1 cellular context compared by ENCODE assay signal in genomic region chr3:139302801-139303113, GRCh38.
TF ChIP-seq lines count a peak whose summit lies in the region.

No MANE protein-coding gene starts in this region.

TF ChIP-seq in SK-N-SH, 30 proteins besides CTCF, POLR2A, EP300 and RAD21 (continued from another document):
- TF ChIP-seq, protein P1, sequence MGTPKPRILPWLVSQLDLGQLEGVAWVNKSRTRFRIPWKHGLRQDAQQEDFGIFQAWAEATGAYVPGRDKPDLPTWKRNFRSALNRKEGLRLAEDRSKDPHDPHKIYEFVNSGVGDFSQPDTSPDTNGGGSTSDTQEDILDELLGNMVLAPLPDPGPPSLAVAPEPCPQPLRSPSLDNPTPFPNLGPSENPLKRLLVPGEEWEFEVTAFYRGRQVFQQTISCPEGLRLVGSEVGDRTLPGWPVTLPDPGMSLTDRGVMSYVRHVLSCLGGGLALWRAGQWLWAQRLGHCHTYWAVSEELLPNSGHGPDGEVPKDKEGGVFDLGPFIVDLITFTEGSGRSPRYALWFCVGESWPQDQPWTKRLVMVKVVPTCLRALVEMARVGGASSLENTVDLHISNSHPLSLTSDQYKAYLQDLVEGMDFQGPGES (IDR thresholded peaks at IDR 0.05; ENCODE audit: low read depth, low read length), result no peak
